1 cellular context compared by ENCODE assay signal in the genomic region with DNA sequence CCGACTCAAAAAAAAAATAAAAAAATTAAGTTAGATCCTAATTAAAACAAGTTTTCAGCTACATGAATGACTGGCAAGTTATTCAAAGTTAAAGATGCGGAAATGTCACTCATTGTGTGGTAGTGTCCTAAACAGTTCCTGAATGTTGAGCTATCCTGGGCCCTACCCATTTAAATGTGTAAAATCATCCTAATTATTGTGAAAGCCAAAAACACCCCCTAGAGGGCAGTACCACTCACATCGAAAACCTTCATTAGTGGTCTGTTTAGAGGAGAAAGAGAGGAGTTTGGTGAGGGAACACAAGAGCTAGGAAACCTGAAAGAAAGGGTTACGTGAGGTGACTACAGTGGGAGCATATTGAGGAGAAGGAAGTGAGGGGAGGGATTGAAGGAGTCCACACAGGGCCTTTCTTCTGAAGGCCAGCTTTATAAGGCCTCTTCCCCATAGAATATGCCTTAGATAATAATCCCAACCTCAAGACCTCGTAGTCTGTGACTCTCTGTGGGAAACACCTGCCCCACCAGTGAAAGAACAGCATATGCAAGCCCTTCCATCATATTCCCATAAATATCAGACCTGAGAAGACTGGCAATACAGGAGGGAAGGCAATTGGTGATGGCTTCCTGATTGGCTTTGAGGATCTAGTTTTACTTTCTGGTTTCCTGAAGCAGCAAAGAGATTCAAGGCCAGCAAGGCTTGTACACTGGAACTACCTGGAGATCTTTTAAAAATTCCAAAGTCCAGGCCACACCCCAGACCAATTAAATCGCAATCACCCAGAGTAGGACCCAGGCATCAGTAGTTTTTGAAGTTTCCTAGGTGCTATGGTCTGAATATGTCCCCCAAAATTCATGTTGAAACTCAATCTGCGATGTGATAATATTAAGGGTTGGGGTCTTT.
TF ChIP-seq lines count a peak whose summit lies in the region.

No MANE protein-coding gene starts in this region.

TF ChIP-seq in GM12878, 131 proteins besides CTCF, POLR2A, EP300 and RAD21:
- TF ChIP-seq, protein P1, sequence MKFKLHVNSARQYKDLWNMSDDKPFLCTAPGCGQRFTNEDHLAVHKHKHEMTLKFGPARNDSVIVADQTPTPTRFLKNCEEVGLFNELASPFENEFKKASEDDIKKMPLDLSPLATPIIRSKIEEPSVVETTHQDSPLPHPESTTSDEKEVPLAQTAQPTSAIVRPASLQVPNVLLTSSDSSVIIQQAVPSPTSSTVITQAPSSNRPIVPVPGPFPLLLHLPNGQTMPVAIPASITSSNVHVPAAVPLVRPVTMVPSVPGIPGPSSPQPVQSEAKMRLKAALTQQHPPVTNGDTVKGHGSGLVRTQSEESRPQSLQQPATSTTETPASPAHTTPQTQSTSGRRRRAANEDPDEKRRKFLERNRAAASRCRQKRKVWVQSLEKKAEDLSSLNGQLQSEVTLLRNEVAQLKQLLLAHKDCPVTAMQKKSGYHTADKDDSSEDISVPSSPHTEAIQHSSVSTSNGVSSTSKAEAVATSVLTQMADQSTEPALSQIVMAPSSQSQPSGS (IDR thresholded peaks at IDR 0.05; ENCODE audit: low read length): no peak
- TF ChIP-seq SIN3A (IDR thresholded peaks at IDR 0.05; ENCODE audit: low read depth, low read length): no peak
- no peak for TF ChIP-seq RFX5 (IDR thresholded peaks at IDR 0.05; ENCODE audit: low read depth, low read length)
- no peak for TF ChIP-seq RELA (IDR thresholded peaks at IDR 0.05; ENCODE audit: borderline replicate concordance, partially characterized antibody)
- TF ChIP-seq KAT2A (conservative IDR thresholded peaks at IDR 0.05; ENCODE audit: control insufficient read depth, low read depth, low read length): no peak
- TF ChIP-seq SPI1 (IDR thresholded peaks at IDR 0.05; ENCODE audit: borderline replicate concordance, insufficient read depth, low read depth, low read length): no peak
- TF ChIP-seq E2F4 (IDR thresholded peaks at IDR 0.05; ENCODE audit: low read depth, low read length): no peak
- no peak for TF ChIP-seq ELK1 (IDR thresholded peaks at IDR 0.05; ENCODE audit: low read depth, low read length)
- TF ChIP-seq, protein P2, sequence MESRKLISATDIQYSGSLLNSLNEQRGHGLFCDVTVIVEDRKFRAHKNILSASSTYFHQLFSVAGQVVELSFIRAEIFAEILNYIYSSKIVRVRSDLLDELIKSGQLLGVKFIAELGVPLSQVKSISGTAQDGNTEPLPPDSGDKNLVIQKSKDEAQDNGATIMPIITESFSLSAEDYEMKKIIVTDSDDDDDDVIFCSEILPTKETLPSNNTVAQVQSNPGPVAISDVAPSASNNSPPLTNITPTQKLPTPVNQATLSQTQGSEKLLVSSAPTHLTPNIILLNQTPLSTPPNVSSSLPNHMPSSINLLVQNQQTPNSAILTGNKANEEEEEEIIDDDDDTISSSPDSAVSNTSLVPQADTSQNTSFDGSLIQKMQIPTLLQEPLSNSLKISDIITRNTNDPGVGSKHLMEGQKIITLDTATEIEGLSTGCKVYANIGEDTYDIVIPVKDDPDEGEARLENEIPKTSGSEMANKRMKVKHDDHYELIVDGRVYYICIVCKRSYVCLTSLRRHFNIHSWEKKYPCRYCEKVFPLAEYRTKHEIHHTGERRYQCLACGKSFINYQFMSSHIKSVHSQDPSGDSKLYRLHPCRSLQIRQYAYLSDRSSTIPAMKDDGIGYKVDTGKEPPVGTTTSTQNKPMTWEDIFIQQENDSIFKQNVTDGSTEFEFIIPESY (IDR thresholded peaks at IDR 0.05): no peak
- peak in 1 of 2 experiments; percentile 30; a peak in 2 of 4 replicates for TF ChIP-seq IKZF2 (IDR thresholded peaks at IDR 0.05)
- no peak for TF ChIP-seq PRDM15 (CRISPR knock-in tag; IDR thresholded peaks at IDR 0.05)
- no peak for TF ChIP-seq MXI1 (IDR thresholded peaks at IDR 0.05; ENCODE audit: low read depth, low read length)
- no peak for TF ChIP-seq BMI1 (IDR thresholded peaks at IDR 0.05; ENCODE audit: borderline replicate concordance)
- TF ChIP-seq SMC3 (IDR thresholded peaks at IDR 0.05; ENCODE audit: borderline replicate concordance, low read length): peak; percentile 62; the same call in 1 of the 2 replicates
- TF ChIP-seq LARP7 (IDR thresholded peaks at IDR 0.05): no peak
- no peak for TF ChIP-seq CBX3 (IDR thresholded peaks at IDR 0.05; ENCODE audit: borderline replicate concordance, low read depth)
- TF ChIP-seq MTA2 (IDR thresholded peaks at IDR 0.05; ENCODE audit: low read depth): peak; percentile 46
- no peak for TF ChIP-seq SRF (IDR thresholded peaks at IDR 0.05; ENCODE audit: low read depth in 2 of 2, low read length in 2 of 2)
- TF ChIP-seq, protein P3, sequence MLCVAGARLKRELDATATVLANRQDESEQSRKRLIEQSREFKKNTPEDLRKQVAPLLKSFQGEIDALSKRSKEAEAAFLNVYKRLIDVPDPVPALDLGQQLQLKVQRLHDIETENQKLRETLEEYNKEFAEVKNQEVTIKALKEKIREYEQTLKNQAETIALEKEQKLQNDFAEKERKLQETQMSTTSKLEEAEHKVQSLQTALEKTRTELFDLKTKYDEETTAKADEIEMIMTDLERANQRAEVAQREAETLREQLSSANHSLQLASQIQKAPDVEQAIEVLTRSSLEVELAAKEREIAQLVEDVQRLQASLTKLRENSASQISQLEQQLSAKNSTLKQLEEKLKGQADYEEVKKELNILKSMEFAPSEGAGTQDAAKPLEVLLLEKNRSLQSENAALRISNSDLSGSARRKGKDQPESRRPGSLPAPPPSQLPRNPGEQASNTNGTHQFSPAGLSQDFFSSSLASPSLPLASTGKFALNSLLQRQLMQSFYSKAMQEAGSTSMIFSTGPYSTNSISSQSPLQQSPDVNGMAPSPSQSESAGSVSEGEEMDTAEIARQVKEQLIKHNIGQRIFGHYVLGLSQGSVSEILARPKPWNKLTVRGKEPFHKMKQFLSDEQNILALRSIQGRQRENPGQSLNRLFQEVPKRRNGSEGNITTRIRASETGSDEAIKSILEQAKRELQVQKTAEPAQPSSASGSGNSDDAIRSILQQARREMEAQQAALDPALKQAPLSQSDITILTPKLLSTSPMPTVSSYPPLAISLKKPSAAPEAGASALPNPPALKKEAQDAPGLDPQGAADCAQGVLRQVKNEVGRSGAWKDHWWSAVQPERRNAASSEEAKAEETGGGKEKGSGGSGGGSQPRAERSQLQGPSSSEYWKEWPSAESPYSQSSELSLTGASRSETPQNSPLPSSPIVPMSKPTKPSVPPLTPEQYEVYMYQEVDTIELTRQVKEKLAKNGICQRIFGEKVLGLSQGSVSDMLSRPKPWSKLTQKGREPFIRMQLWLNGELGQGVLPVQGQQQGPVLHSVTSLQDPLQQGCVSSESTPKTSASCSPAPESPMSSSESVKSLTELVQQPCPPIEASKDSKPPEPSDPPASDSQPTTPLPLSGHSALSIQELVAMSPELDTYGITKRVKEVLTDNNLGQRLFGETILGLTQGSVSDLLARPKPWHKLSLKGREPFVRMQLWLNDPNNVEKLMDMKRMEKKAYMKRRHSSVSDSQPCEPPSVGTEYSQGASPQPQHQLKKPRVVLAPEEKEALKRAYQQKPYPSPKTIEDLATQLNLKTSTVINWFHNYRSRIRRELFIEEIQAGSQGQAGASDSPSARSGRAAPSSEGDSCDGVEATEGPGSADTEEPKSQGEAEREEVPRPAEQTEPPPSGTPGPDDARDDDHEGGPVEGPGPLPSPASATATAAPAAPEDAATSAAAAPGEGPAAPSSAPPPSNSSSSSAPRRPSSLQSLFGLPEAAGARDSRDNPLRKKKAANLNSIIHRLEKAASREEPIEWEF (IDR thresholded peaks at IDR 0.05; ENCODE audit: insufficient replicate concordance, low read depth, low read length): no peak
- TF ChIP-seq SMAD5 (IDR thresholded peaks at IDR 0.05; ENCODE audit: low read depth): no peak
- peak; percentile 53; the same call in 1 of the 2 replicates for TF ChIP-seq RUNX3 (IDR thresholded peaks at IDR 0.05; ENCODE audit: low read length)
- TF ChIP-seq IRF5 (IDR thresholded peaks at IDR 0.05; ENCODE audit: borderline replicate concordance): no peak
- 0 out of 2 replicates have a peak, but pooled peaks have one; percentile 19 for TF ChIP-seq IKZF1 (conservative IDR thresholded peaks at IDR 0.05)
- TF ChIP-seq ZNF24 (IDR thresholded peaks at IDR 0.05): no peak
- TF ChIP-seq PKNOX1 (IDR thresholded peaks at IDR 0.05): peak; percentile 45; the same call in 1 of the 2 replicates
- TF ChIP-seq, protein P4, sequence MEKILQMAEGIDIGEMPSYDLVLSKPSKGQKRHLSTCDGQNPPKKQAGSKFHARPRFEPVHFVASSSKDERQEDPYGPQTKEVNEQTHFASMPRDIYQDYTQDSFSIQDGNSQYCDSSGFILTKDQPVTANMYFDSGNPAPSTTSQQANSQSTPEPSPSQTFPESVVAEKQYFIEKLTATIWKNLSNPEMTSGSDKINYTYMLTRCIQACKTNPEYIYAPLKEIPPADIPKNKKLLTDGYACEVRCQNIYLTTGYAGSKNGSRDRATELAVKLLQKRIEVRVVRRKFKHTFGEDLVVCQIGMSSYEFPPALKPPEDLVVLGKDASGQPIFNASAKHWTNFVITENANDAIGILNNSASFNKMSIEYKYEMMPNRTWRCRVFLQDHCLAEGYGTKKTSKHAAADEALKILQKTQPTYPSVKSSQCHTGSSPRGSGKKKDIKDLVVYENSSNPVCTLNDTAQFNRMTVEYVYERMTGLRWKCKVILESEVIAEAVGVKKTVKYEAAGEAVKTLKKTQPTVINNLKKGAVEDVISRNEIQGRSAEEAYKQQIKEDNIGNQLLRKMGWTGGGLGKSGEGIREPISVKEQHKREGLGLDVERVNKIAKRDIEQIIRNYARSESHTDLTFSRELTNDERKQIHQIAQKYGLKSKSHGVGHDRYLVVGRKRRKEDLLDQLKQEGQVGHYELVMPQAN (conservative IDR thresholded peaks at IDR 0.05): no peak
- no peak for TF ChIP-seq GABPA (IDR thresholded peaks at IDR 0.05; ENCODE audit: low read depth)
- TF ChIP-seq, protein P5, sequence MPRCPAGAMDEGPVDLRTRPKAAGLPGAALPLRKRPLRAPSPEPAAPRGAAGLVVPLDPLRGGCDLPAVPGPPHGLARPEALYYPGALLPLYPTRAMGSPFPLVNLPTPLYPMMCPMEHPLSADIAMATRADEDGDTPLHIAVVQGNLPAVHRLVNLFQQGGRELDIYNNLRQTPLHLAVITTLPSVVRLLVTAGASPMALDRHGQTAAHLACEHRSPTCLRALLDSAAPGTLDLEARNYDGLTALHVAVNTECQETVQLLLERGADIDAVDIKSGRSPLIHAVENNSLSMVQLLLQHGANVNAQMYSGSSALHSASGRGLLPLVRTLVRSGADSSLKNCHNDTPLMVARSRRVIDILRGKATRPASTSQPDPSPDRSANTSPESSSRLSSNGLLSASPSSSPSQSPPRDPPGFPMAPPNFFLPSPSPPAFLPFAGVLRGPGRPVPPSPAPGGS (IDR thresholded peaks at IDR 0.05; ENCODE audit: borderline replicate concordance, insufficient read depth, low read depth, low read length, poor library complexity, severe bottlenecking): no peak
- no peak for TF ChIP-seq ZBED1 (IDR thresholded peaks at IDR 0.05; ENCODE audit: borderline replicate concordance)
- no peak for TF ChIP-seq TBL1XR1 (IDR thresholded peaks at IDR 0.05; ENCODE audit: low read depth, low read length)
